In genomic region chr9:7591501-7591900, GRCh38 we compare ENCODE assay signal across 8 cellular contexts.
"Had no signal": no experiment of that assay in that cellular context is flagged by ENCODE, and none has a peak within 500 bp of the region (broad histone marks: within the 10 kb centered on the region; RNA-seq: fewer than 3 reads in every experiment).

No MANE protein-coding gene starts in this region.

- DNase-seq: H9, HCEC 1CT, KBM-7 had no signal

- H3K27ac Mint-ChIP-seq: GM23338, H9 had no signal

- ATAC-seq: GM23338 had no signal

- H3K4me2 ChIP-seq: GM23338, KMS-11 had no signal

- H3K4me3 ChIP-seq: GM23338 had no signal

- H3K9ac ChIP-seq: KMS-11 had no signal

- H3K4me3 Mint-ChIP-seq: GM23338, H9 had no signal

- FAIRE-seq: H1, H54, HTR-8/SVneo had no signal

- H3K27ac ChIP-seq: KMS-11 had no signal
